Comparison of ENCODE assay signal across 9 cellular contexts in genomic region chr7:157004050-157004838, GRCh38. TPM values are rescaled to one million over a fixed set of nuclear protein-coding genes. Genes with fewer than 3 reads are reported as not detected.
DNase-seq lines count a peak whose midpoint lies in the region; ATAC-seq and TF ChIP-seq lines count a peak whose summit lies in the region.
"Had no signal": no experiment of that assay in that cellular context is flagged by ENCODE, and none has a peak within 500 bp of the region (broad histone marks: within the 10 kb centered on the region; RNA-seq: fewer than 3 reads in every experiment).

No MANE protein-coding gene starts in this region.

- H3K36me3 ChIP-seq in Caco-2 (ENCODE audit: control insufficient read depth, insufficient read depth, low read length) (peaks cover 2% of the 10 kb centered on the region; the same call in 1 of the 2 replicates), HUES64 (ENCODE audit: insufficient read depth, low read length) (no peaks in the 10 kb centered on the region)

- H3K36me3 Mint-ChIP-seq in Caco-2 (ENCODE audit: insufficient read depth, unreplicated experiment), result peaks cover 46% of the 10 kb centered on the region
- no peaks in the 10 kb centered on the region for H3K36me3 Mint-ChIP-seq in nephron (ENCODE audit: low read depth)
- peaks cover 62% of the 10 kb centered on the region for H3K36me3 Mint-ChIP-seq in Calu3 (ENCODE audit: insufficient read depth, unreplicated experiment)

- CTCF ChIA-PET in Caco-2 (lab: Charles Lee), result no interaction called here
- CTCF ChIA-PET in Calu3 (lab: Charles Lee), result no interaction called here

- H3K4me3 ChIP-seq in Caco-2 (ENCODE audit: low read depth, low read length), result no peak overlapping the region
- peak overlapping the region; percentile 7; the same call in 1 of the 2 replicates for H3K4me3 ChIP-seq in HUES64 (ENCODE audit: low read length)

- DNase-seq in Caco-2 (no peak), epidermal melanocyte (ENCODE audit: insufficient read length, low spot score) (peak; percentile 18), Calu3 (no peak), SIG-M5 (lab: John Stamatoyannopoulos, UW) (no peak), SW 1271 (lab: John Stamatoyannopoulos, UW) (no peak)

- H3K4me3 Mint-ChIP-seq in Caco-2 (ENCODE audit: unreplicated experiment), result peak overlapping the region; percentile 21
- H3K4me3 Mint-ChIP-seq in nephron, result peak overlapping the region; percentile 23 to 57 (median 32)
- no peak overlapping the region for H3K4me3 Mint-ChIP-seq in Calu3 (ENCODE audit: low read depth, unreplicated experiment)
- H3K4me3 Mint-ChIP-seq: natural killer cell treated with Interleukin-12 subunit alpha and Interleukin-12 subunit beta and Interleukin-15 and Interleukin-18, amount 100 ng/mL, for 72 hours had no signal

- H3K27ac Mint-ChIP-seq in Caco-2 (ENCODE audit: unreplicated experiment) (no peak overlapping the region), nephron (no peak overlapping the region), Calu3 (ENCODE audit: unreplicated experiment) (no peak overlapping the region)
- H3K27ac Mint-ChIP-seq: natural killer cell treated with Interleukin-12 subunit alpha and Interleukin-12 subunit beta and Interleukin-15 and Interleukin-18, amount 100 ng/mL, for 72 hours had no signal

- 2% methylated on average over 60 of the region's 60 CpGs for WGBS in HUES64

- POLR2A ChIA-PET in Caco-2 (lab: Charles Lee), result interaction anchor here (0.6 kb wide), 1 partner anchor 111 kb away, joined by 3 read pairs; no protein-coding TSS in a partner anchor

- no peaks in the 10 kb centered on the region for H3K9me3 ChIP-seq in Caco-2
- H3K9me3 ChIP-seq in HUES64 (ENCODE audit: insufficient read depth, low read depth, low read length), result peaks cover 3% of the 10 kb centered on the region; the same call in 1 of the 2 replicates

- ATAC-seq in GM21423 (IDR thresholded peaks at IDR 0.05; ENCODE audit: unreplicated experiment), result no peak
- ATAC-seq: natural killer cell treated with Interleukin-12 subunit alpha and Interleukin-12 subunit beta and Interleukin-15 and Interleukin-18, amount 100 ng/mL, for 72 hours had no signal

- no peaks in the 10 kb centered on the region for H3K9me3 Mint-ChIP-seq in Caco-2 (ENCODE audit: unreplicated experiment)
- H3K9me3 Mint-ChIP-seq in nephron, result no peaks in the 10 kb centered on the region
- no peaks in the 10 kb centered on the region for H3K9me3 Mint-ChIP-seq in Calu3 (ENCODE audit: low read depth, unreplicated experiment)
- H3K9me3 Mint-ChIP-seq: natural killer cell treated with Interleukin-12 subunit alpha and Interleukin-12 subunit beta and Interleukin-15 and Interleukin-18, amount 100 ng/mL, for 72 hours had no signal

- BruUV-seq in Caco-2 (replicated peaks; lab: Mats Ljungman, UMichigan), result no TSS peak
- BruUV-seq in Calu3 (replicated peaks; lab: Mats Ljungman, UMichigan), result no TSS peak

- no peak overlapping the region for H3K27ac ChIP-seq in HUES64 (ENCODE audit: low read depth, low read length)

- no peaks in the 10 kb centered on the region for H3K27me3 ChIP-seq in Caco-2 (replicated peaks; ENCODE audit: control insufficient read depth, insufficient read depth, low read length)
- peaks cover 99% of the 10 kb centered on the region for H3K27me3 ChIP-seq in HUES64 (ENCODE audit: insufficient read depth, low read length)

- no peak for TF ChIP-seq CTCF in Caco-2 (IDR thresholded peaks at IDR 0.05; ENCODE audit: insufficient read depth in 1 of 2, low read depth in 1 of 2, low read length in 1 of 2, severe bottlenecking in 1 of 2, unreplicated experiment in 1 of 2)
- no peak for TF ChIP-seq CTCF in nephron (IDR thresholded peaks at IDR 0.05; ENCODE audit: unreplicated experiment in 3 of 3)
- TF ChIP-seq CTCF in Calu3 (IDR thresholded peaks at IDR 0.05; ENCODE audit: unreplicated experiment), result no peak

- no peak overlapping the region for H3K9ac ChIP-seq in HUES64 (ENCODE audit: low read depth, low read length)

- intact Hi-C loops in Caco-2 (cut with micrococcal nuclease; ENCODE audit: unreplicated experiment), result no loop called here
- intact Hi-C loops in Calu3 (cut with micrococcal nuclease; ENCODE audit: unreplicated experiment), result no loop called here

- peaks cover 6% of the 10 kb centered on the region for H3K4me1 Mint-ChIP-seq in Caco-2 (ENCODE audit: low read depth, unreplicated experiment)
- peaks cover 29% of the 10 kb centered on the region for H3K4me1 Mint-ChIP-seq in nephron
- peaks cover 23% of the 10 kb centered on the region for H3K4me1 Mint-ChIP-seq in Calu3 (ENCODE audit: low read depth, unreplicated experiment)

- no peaks in the 10 kb centered on the region for H3K27me3 Mint-ChIP-seq in Caco-2 (ENCODE audit: insufficient read depth, unreplicated experiment)
- H3K27me3 Mint-ChIP-seq in nephron (ENCODE audit: low read depth), result peaks cover 98% of the 10 kb centered on the region
- no peaks in the 10 kb centered on the region for H3K27me3 Mint-ChIP-seq in Calu3 (ENCODE audit: unreplicated experiment)

- H3K4me1 ChIP-seq in Caco-2, result peaks cover 20% of the 10 kb centered on the region
- peaks cover 22% of the 10 kb centered on the region for H3K4me1 ChIP-seq in HUES64 (ENCODE audit: insufficient read depth, low read length)

RNA-seq across cellular contexts. Expression of gene MNX1, which starts 6.2 kb away (rescaled TPM):
- total RNA-seq in Caco-2 (2022) (34.0 and 36.5 TPM in 2 replicates), Calu3 (2022) (28.4 and 30.3 TPM in 2 replicates)
- 0.30 TPM for polyA plus RNA-seq in HUES64 (2013, experiment 1 of 2)
- polyA plus RNA-seq in HUES64 (2013, experiment 2 of 2), result 0.44 TPM
- total RNA-seq: natural killer cell treated with Interleukin-12 subunit alpha and Interleukin-12 subunit beta and Interleukin-15 and Interleukin-18, amount 100 ng/mL, for 72 hours had no signal

RNA-seq across cellular contexts. Expression of gene NOM1, which starts 54.7 kb away (rescaled TPM):
- total RNA-seq in Caco-2 (2022), result 37.7 and 38.5 TPM in 2 replicates
- 15.6 TPM for polyA plus RNA-seq in HUES64 (2013, experiment 1 of 2)
- 14.8 TPM for polyA plus RNA-seq in HUES64 (2013, experiment 2 of 2)
- 32.9 and 35.1 TPM in 2 replicates for total RNA-seq in Calu3 (2022)
